In genomic region chr16:8866884-8867482, GRCh38 we compare ENCODE assay signal across 1 cellular context.
TF ChIP-seq lines count a peak whose summit lies in the region.

No MANE protein-coding gene starts in this region.

TF ChIP-seq in HepG2, 621 proteins besides CTCF, POLR2A, EP300 and RAD21 (continued from another document and continues in another):
- TF ChIP-seq GLI4 (CRISPR knock-in tag; IDR thresholded peaks at IDR 0.05; ENCODE audit: borderline replicate concordance) (0 out of 2 replicates have a peak, but pooled peaks have one; percentile 19), HNF4A (CRISPR knock-in tag; IDR thresholded peaks at IDR 0.05) (no peak), SIX4 (CRISPR knock-in tag; IDR thresholded peaks at IDR 0.05) (0 out of 2 replicates have a peak, but pooled peaks have one; percentile 4), KMT2B (CRISPR knock-in tag; IDR thresholded peaks at IDR 0.05) (peak; percentile 22; the same call in 1 of the 2 replicates), SAP130 (CRISPR knock-in tag; IDR thresholded peaks at IDR 0.05; ENCODE audit: low read depth) (peak; percentile 24; the same call in 1 of the 2 replicates), KLF15 (CRISPR knock-in tag; IDR thresholded peaks at IDR 0.05; ENCODE audit: borderline replicate concordance) (0 out of 2 replicates have a peak, but pooled peaks have one; percentile 45), CREBL2 (CRISPR knock-in tag; IDR thresholded peaks at IDR 0.05; ENCODE audit: borderline replicate concordance) (0 out of 2 replicates have a peak, but pooled peaks have one; percentile 8), HNRNPLL (IDR thresholded peaks at IDR 0.05; ENCODE audit: low read depth, low read length, poor library complexity, severe bottlenecking) (peak; percentile 70), MATR3 (CRISPR knock-in tag; IDR thresholded peaks at IDR 0.05) (no peak), YEATS4 (CRISPR knock-in tag; IDR thresholded peaks at IDR 0.05; ENCODE audit: borderline replicate concordance) (peak; percentile 30; the same call in 1 of the 2 replicates), TRIM22 (IDR thresholded peaks at IDR 0.05) (no peak), IRF2 (CRISPR knock-in tag; IDR thresholded peaks at IDR 0.05) (no peak), ZNF20 (CRISPR knock-in tag; IDR thresholded peaks at IDR 0.05) (no peak), NONO (IDR thresholded peaks at IDR 0.05) (no peak), NONO (CRISPR knock-in tag; conservative IDR thresholded peaks at IDR 0.05) (peak; percentile 74), ZNF687 (CRISPR knock-in tag; IDR thresholded peaks at IDR 0.05) (peak; percentile 26), SMAD1 (CRISPR knock-in tag; IDR thresholded peaks at IDR 0.05; ENCODE audit: borderline replicate concordance, low read depth) (no peak), E2F5 (CRISPR knock-in tag; conservative IDR thresholded peaks at IDR 0.05) (0 out of 2 replicates have a peak, but pooled peaks have one; percentile 7), ZNF552 (CRISPR knock-in tag; IDR thresholded peaks at IDR 0.05; ENCODE audit: borderline replicate concordance) (peak; percentile 44; the same call in 1 of the 2 replicates), ZC3H13 (CRISPR knock-in tag; IDR thresholded peaks at IDR 0.05) (no peak; the same call in 1 of the 2 replicates), CHD2 (IDR thresholded peaks at IDR 0.05; ENCODE audit: low read depth, low read length) (0 out of 2 replicates have a peak, but pooled peaks have one; percentile 9), ETV5 (CRISPR knock-in tag; IDR thresholded peaks at IDR 0.05; ENCODE audit: borderline replicate concordance) (no peak), HNRNPK (IDR thresholded peaks at IDR 0.05; ENCODE audit: low read depth, low read length, poor library complexity, severe bottlenecking) (peak; percentile 9), MEIS1 (CRISPR knock-in tag; IDR thresholded peaks at IDR 0.05; ENCODE audit: borderline replicate concordance) (0 out of 2 replicates have a peak, but pooled peaks have one; percentile 84), PRDM4 (CRISPR knock-in tag; IDR thresholded peaks at IDR 0.05; ENCODE audit: borderline replicate concordance) (0 out of 2 replicates have a peak, but pooled peaks have one; percentile 29), TMF1 (CRISPR knock-in tag; IDR thresholded peaks at IDR 0.05; ENCODE audit: low read depth) (peak; percentile 35; the same call in 1 of the 2 replicates), SNAPC2 (CRISPR knock-in tag; IDR thresholded peaks at IDR 0.05) (no peak), ZNF335 (CRISPR knock-in tag; IDR thresholded peaks at IDR 0.05) (no peak), ZNF556 (CRISPR knock-in tag; IDR thresholded peaks at IDR 0.05; ENCODE audit: borderline replicate concordance) (peak; percentile 77; the same call in 1 of the 2 replicates), ZNF34 (CRISPR knock-in tag; IDR thresholded peaks at IDR 0.05; ENCODE audit: borderline replicate concordance) (0 out of 2 replicates have a peak, but pooled peaks have one; percentile 12), RBFOX2 (IDR thresholded peaks at IDR 0.05; ENCODE audit: low read depth, low read length) (peak; percentile 69), ZNF10 (CRISPR knock-in tag; IDR thresholded peaks at IDR 0.05; ENCODE audit: borderline replicate concordance, low read depth) (no peak), ZNF589 (CRISPR knock-in tag; conservative IDR thresholded peaks at IDR 0.05) (peak; percentile 79), PAX8 (CRISPR knock-in tag; IDR thresholded peaks at IDR 0.05; ENCODE audit: borderline replicate concordance) (peak; percentile 52; the same call in 1 of the 2 replicates), BRD4 (CRISPR knock-in tag; IDR thresholded peaks at IDR 0.05) (peak; percentile 55; the same call in 1 of the 2 replicates), PHF20 (CRISPR knock-in tag; IDR thresholded peaks at IDR 0.05) (no peak), FOXA1 (IDR thresholded peaks at IDR 0.05) (no peak), FOXA1 (CRISPR knock-in tag; IDR thresholded peaks at IDR 0.05) (no peak), PHF21A (CRISPR knock-in tag; IDR thresholded peaks at IDR 0.05) (no peak), MIXL1 (CRISPR knock-in tag; IDR thresholded peaks at IDR 0.05) (no peak), ASH2L (IDR thresholded peaks at IDR 0.05; ENCODE audit: insufficient read length, low read depth, low read length) (peak; percentile 1), ZBTB33 (CRISPR knock-in tag; IDR thresholded peaks at IDR 0.05) (no peak), HNF4G (IDR thresholded peaks at IDR 0.05; ENCODE audit: borderline replicate concordance, low read depth, low read length) (no peak), HNF4G (CRISPR knock-in tag; IDR thresholded peaks at IDR 0.05; ENCODE audit: borderline replicate concordance, low read depth) (peak; percentile 39; the same call in 1 of the 2 replicates)
- TF ChIP-seq, protein P1, sequence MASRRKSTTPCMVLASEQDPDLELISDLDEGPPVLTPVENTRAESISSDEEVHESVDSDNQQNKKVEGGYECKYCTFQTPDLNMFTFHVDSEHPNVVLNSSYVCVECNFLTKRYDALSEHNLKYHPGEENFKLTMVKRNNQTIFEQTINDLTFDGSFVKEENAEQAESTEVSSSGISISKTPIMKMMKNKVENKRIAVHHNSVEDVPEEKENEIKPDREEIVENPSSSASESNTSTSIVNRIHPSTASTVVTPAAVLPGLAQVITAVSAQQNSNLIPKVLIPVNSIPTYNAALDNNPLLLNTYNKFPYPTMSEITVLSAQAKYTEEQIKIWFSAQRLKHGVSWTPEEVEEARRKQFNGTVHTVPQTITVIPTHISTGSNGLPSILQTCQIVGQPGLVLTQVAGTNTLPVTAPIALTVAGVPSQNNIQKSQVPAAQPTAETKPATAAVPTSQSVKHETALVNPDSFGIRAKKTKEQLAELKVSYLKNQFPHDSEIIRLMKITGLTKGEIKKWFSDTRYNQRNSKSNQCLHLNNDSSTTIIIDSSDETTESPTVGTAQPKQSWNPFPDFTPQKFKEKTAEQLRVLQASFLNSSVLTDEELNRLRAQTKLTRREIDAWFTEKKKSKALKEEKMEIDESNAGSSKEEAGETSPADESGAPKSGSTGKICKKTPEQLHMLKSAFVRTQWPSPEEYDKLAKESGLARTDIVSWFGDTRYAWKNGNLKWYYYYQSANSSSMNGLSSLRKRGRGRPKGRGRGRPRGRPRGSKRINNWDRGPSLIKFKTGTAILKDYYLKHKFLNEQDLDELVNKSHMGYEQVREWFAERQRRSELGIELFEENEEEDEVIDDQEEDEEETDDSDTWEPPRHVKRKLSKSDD (CRISPR knock-in tag; IDR thresholded peaks at IDR 0.05; ENCODE audit: low read depth), result 0 out of 2 replicates have a peak, but pooled peaks have one; percentile 28
- TF ChIP-seq, protein P2, sequence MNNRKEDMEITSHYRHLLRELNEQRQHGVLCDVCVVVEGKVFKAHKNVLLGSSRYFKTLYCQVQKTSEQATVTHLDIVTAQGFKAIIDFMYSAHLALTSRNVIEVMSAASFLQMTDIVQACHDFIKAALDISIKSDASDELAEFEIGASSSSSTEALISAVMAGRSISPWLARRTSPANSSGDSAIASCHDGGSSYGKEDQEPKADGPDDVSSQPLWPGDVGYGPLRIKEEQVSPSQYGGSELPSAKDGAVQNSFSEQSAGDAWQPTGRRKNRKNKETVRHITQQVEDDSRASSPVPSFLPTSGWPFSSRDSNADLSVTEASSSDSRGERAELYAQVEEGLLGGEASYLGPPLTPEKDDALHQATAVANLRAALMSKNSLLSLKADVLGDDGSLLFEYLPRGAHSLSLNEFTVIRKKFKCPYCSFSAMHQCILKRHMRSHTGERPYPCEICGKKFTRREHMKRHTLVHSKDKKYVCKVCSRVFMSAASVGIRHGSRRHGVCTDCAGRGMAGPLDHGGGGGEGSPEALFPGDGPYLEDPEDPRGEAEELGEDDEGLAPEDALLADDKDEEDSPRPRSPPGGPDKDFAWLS (CRISPR knock-in tag; IDR thresholded peaks at IDR 0.05; ENCODE audit: borderline replicate concordance), result peak; percentile 89; the same call in 1 of the 2 replicates
- TF ChIP-seq, protein P3, sequence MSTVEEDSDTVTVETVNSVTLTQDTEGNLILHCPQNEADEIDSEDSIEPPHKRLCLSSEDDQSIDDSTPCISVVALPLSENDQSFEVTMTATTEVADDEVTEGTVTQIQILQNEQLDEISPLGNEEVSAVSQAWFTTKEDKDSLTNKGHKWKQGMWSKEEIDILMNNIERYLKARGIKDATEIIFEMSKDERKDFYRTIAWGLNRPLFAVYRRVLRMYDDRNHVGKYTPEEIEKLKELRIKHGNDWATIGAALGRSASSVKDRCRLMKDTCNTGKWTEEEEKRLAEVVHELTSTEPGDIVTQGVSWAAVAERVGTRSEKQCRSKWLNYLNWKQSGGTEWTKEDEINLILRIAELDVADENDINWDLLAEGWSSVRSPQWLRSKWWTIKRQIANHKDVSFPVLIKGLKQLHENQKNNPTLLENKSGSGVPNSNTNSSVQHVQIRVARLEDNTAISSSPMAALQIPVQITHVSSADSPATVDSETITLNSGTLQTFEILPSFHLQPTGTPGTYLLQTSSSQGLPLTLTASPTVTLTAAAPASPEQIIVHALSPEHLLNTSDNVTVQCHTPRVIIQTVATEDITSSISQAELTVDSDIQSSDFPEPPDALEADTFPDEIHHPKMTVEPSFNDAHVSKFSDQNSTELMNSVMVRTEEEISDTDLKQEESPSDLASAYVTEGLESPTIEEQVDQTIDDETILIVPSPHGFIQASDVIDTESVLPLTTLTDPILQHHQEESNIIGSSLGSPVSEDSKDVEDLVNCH (CRISPR knock-in tag; IDR thresholded peaks at IDR 0.05), result peak; percentile 80; the same call in 1 of the 2 replicates
